Comparison of ENCODE assay signal across 1 cellular context in genomic region chr9:129720865-129721545, GRCh38.
TF ChIP-seq lines count a peak whose summit lies in the region.

No MANE protein-coding gene starts in this region.

TF ChIP-seq in K562, 482 proteins besides CTCF, POLR2A, EP300 and RAD21 (continued from another document and continues in another):
- no peak for TF ChIP-seq CLOCK (CRISPR knock-in tag; IDR thresholded peaks at IDR 0.05; ENCODE audit: borderline replicate concordance)
- no peak for TF ChIP-seq ZFP30 (CRISPR knock-in tag; IDR thresholded peaks at IDR 0.05; ENCODE audit: borderline replicate concordance)
- TF ChIP-seq ZNF217 (CRISPR knock-in tag; IDR thresholded peaks at IDR 0.05) = 0 out of 2 replicates have a peak, but pooled peaks have one; percentile 37
- TF ChIP-seq TFAM (CRISPR knock-in tag; conservative IDR thresholded peaks at IDR 0.05) = no peak
- no peak for TF ChIP-seq ZNF57 (CRISPR knock-in tag; IDR thresholded peaks at IDR 0.05)
- TF ChIP-seq NFIC (IDR thresholded peaks at IDR 0.05) = peak; percentile 75
- TF ChIP-seq ETV5 (CRISPR knock-in tag; IDR thresholded peaks at IDR 0.05; ENCODE audit: low read depth) = no peak
- no peak for TF ChIP-seq CTCFL (IDR thresholded peaks at IDR 0.05; ENCODE audit: borderline replicate concordance, insufficient read depth, low read depth, low read length, poor library complexity, severe bottlenecking)
- TF ChIP-seq SIRT6 (IDR thresholded peaks at IDR 0.05; ENCODE audit: low read depth, low read length) = no peak
- TF ChIP-seq, protein P1, sequence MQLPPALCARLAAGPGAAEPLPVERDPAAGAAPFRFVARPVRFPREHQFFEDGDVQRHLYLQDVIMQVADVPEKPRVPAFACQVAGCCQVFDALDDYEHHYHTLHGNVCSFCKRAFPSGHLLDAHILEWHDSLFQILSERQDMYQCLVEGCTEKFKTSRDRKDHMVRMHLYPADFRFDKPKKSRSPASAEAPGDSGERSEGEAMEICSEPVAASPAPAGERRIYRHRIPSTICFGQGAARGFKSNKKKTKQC (CRISPR knock-in tag; IDR thresholded peaks at IDR 0.05) = peak; percentile 27; the same call in 1 of the 2 replicates
- TF ChIP-seq KLF1 (tag; IDR thresholded peaks at IDR 0.05) = no peak
- no peak for TF ChIP-seq RNF2 (IDR thresholded peaks at IDR 0.05)
- TF ChIP-seq RB1 (IDR thresholded peaks at IDR 0.05; ENCODE audit: low read depth) = 0 out of 2 replicates have a peak, but pooled peaks have one; percentile 13
- TF ChIP-seq, protein P2, sequence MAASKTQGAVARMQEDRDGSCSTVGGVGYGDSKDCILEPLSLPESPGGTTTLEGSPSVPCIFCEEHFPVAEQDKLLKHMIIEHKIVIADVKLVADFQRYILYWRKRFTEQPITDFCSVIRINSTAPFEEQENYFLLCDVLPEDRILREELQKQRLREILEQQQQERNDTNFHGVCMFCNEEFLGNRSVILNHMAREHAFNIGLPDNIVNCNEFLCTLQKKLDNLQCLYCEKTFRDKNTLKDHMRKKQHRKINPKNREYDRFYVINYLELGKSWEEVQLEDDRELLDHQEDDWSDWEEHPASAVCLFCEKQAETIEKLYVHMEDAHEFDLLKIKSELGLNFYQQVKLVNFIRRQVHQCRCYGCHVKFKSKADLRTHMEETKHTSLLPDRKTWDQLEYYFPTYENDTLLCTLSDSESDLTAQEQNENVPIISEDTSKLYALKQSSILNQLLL (CRISPR knock-in tag; IDR thresholded peaks at IDR 0.05; ENCODE audit: borderline replicate concordance) = no peak
- TF ChIP-seq ZC3H8 (IDR thresholded peaks at IDR 0.05) = no peak
- TF ChIP-seq TCF3 (CRISPR knock-in tag; IDR thresholded peaks at IDR 0.05) = no peak
- TF ChIP-seq, protein P3, sequence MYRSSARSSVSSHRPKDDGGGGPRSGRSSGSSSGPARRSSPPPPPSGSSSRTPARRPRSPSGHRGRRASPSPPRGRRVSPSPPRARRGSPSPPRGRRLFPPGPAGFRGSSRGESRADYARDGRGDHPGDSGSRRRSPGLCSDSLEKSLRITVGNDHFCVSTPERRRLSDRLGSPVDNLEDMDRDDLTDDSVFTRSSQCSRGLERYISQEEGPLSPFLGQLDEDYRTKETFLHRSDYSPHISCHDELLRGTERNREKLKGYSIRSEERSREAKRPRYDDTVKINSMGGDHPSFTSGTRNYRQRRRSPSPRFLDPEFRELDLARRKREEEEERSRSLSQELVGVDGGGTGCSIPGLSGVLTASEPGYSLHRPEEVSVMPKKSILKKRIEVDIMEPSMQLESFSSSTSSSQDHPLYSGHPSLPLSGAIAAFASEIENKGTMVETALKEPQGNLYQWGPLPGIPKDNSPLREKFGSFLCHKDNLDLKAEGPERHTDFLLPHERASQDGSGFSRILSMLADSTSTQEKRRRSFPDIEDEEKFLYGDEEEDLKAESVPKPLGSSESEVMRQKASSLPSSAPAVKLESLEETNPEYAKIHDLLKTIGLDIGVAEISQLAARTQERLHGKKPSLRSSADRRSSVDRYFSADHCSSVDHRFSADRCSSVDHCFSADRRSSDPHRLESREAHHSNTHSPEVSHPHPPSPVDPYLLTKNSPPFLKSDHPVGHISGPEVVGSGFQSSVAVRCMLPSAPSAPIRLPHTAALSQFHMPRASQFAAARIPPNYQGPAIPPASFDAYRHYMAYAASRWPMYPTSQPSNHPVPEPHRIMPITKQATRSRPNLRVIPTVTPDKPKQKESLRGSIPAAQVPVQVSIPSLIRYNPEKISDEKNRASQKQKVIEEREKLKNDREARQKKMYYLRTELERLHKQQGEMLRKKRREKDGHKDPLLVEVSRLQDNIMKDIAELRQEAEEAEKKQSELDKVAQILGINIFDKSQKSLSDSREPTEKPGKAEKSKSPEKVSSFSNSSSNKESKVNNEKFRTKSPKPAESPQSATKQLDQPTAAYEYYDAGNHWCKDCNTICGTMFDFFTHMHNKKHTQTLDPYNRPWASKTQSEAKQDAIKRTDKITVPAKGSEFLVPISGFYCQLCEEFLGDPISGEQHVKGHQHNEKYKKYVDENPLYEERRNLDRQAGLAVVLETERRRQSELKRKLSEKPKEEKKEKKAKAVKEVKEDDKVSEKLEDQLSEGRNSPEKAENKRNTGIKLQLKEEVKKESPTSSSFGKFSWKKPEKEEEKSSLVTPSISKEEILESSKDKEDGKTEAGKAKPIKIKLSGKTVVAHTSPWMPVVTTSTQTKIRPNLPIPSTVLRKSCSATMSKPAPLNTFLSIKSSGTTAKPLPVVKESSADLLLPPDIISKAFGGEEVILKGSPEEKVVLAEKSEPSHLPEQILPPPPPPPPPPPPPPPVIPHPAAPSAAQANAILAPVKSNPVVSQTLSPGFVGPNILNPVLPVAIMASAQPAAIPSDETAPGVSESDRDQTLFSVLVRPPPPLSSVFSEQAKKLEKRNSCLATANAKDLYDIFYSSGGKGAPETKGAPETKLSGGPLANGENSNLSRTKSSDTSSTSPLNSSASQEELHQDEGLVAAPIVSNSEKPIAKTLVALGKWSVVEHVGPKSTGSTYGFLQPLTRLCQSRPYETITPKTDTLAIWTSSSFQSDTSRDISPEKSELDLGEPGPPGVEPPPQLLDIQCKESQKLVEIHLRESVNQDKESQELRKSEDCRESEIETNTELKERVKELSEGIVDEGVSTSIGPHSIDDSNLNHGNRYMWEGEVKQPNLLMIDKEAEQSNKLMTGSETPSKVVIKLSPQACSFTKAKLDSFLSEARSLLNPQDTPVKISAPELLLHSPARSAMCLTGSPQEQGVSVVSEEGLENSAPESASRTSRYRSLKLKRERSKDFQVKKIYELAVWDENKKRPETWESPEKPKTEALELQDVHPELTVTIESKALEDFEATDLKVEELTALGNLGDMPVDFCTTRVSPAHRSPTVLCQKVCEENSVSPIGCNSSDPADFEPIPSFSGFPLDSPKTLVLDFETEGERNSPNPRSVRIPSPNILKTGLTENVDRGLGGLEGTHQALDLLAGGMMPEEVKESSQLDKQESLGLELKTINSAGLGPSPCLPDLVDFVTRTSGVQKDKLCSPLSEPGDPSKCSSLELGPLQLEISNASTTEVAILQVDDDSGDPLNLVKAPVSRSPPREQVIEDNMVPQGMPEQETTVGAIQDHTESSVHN (IDR thresholded peaks at IDR 0.05; ENCODE audit: borderline replicate concordance in 1 of 2, low read depth in 1 of 2) = no peak
- TF ChIP-seq MIER1 (IDR thresholded peaks at IDR 0.05; ENCODE audit: low read depth) = no peak
- no peak for TF ChIP-seq U2AF1 (optimal IDR thresholded peaks at IDR 0.05; ENCODE audit: low read depth, low read length)
- no peak for TF ChIP-seq ELF2 (CRISPR knock-in tag; IDR thresholded peaks at IDR 0.05)
- TF ChIP-seq, protein P4, sequence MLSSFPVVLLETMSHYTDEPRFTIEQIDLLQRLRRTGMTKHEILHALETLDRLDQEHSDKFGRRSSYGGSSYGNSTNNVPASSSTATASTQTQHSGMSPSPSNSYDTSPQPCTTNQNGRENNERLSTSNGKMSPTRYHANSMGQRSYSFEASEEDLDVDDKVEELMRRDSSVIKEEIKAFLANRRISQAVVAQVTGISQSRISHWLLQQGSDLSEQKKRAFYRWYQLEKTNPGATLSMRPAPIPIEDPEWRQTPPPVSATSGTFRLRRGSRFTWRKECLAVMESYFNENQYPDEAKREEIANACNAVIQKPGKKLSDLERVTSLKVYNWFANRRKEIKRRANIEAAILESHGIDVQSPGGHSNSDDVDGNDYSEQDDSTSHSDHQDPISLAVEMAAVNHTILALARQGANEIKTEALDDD (IDR thresholded peaks at IDR 0.05) = no peak
- no peak for TF ChIP-seq EGR1 (conservative IDR thresholded peaks at IDR 0.05)
- TF ChIP-seq PHF8 (IDR thresholded peaks at IDR 0.05; ENCODE audit: borderline replicate concordance, low read length) = no peak
- TF ChIP-seq TOE1 (IDR thresholded peaks at IDR 0.05; ENCODE audit: borderline replicate concordance) = no peak
- TF ChIP-seq TOE1 (CRISPR knock-in tag; IDR thresholded peaks at IDR 0.05; ENCODE audit: borderline replicate concordance, low read depth) = no peak
- TF ChIP-seq SP1 (CRISPR knock-in tag; IDR thresholded peaks at IDR 0.05) = no peak
- no peak for TF ChIP-seq ZNF197 (CRISPR knock-in tag; IDR thresholded peaks at IDR 0.05; ENCODE audit: low read depth)
- TF ChIP-seq THRAP3 (IDR thresholded peaks at IDR 0.05; ENCODE audit: borderline replicate concordance) = no peak
- TF ChIP-seq SMC3 (conservative IDR thresholded peaks at IDR 0.05; ENCODE audit: insufficient read depth, low read depth, low read length) = peak; percentile 58
- TF ChIP-seq ZHX1 (conservative IDR thresholded peaks at IDR 0.05; ENCODE audit: low read length) = no peak
- TF ChIP-seq HNRNPUL1 (IDR thresholded peaks at IDR 0.05; ENCODE audit: low read length) = no peak
- no peak for TF ChIP-seq ATF2 (CRISPR knock-in tag; IDR thresholded peaks at IDR 0.05)
- no peak for TF ChIP-seq GATAD2B (IDR thresholded peaks at IDR 0.05; ENCODE audit: borderline replicate concordance)
- TF ChIP-seq CBX3 (IDR thresholded peaks at IDR 0.05; ENCODE audit: borderline replicate concordance in 1 of 2, low read length in 2 of 2) = 0 out of 3 replicates have a peak, but pooled peaks of 1 of the 2 experiments have one; percentile 34
- TF ChIP-seq DNMT1 (IDR thresholded peaks at IDR 0.05) = no peak
- TF ChIP-seq ERF (CRISPR knock-in tag; IDR thresholded peaks at IDR 0.05) = no peak
- TF ChIP-seq ZNF77 (CRISPR knock-in tag; IDR thresholded peaks at IDR 0.05) = no peak
- no peak for TF ChIP-seq GATAD2A (IDR thresholded peaks at IDR 0.05)
